ENCODE assay signal across 8 cellular contexts in the genomic region with DNA sequence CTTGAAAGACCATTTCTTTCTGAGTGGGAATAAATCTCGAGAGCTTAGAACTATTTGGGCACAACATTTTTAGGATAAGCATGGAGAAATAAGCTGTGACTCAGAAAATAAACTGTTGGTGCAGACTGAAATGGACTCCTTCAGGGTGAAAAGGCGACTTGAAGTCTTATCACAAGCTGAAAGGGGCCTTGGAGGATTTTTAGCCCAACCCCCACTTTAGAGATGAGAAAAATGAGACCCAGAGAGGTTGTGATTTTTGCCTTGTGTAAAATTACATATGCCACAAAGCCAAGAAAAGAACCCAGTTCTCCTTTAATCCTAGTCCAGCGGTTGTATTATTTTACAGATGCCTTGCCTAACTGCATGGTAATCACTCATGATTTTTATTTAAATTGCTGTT. TPM values are rescaled to one million over a fixed set of nuclear protein-coding genes. Genes with fewer than 3 reads are reported as not detected.
DNase-seq lines count a peak whose midpoint lies in the region; ATAC-seq and TF ChIP-seq lines count a peak whose summit lies in the region.

No MANE protein-coding gene starts in this region.

- H3K4me3 Mint-ChIP-seq in activated CD8-positive, alpha-beta T cell treated with anti-CD3 and anti-CD28 coated beads, Interleukin-2, amount 10 ng/mL, durations not matched to agents 7 days and 5 days = peak overlapping the region; percentile 93

- peaks cover 54% of the 10 kb centered on the region for H3K4me1 Mint-ChIP-seq in activated CD8-positive, alpha-beta T cell treated with anti-CD3 and anti-CD28 coated beads, Interleukin-2, amount 10 ng/mL, durations not matched to agents 7 days and 5 days (ENCODE audit: low read depth)

- no peaks in the 10 kb centered on the region for H3K9me3 Mint-ChIP-seq in activated CD8-positive, alpha-beta T cell treated with anti-CD3 and anti-CD28 coated beads, Interleukin-2, amount 10 ng/mL, durations not matched to agents 7 days and 5 days (ENCODE audit: insufficient read depth)

- no peak for TF ChIP-seq POLR2A in thyroid gland (IDR thresholded peaks at IDR 0.05)

- H3K27me3 Mint-ChIP-seq in activated CD8-positive, alpha-beta T cell treated with anti-CD3 and anti-CD28 coated beads, Interleukin-2, amount 10 ng/mL, durations not matched to agents 7 days and 5 days (ENCODE audit: low read depth) = no peaks in the 10 kb centered on the region

- H3K36me3 ChIP-seq in HAP-1 (replicated peaks) (no peaks in the 10 kb centered on the region), thyroid gland (no peaks in the 10 kb centered on the region)

- peaks cover 32% of the 10 kb centered on the region for H3K36me3 Mint-ChIP-seq in activated CD8-positive, alpha-beta T cell treated with anti-CD3 and anti-CD28 coated beads, Interleukin-2, amount 10 ng/mL, durations not matched to agents 7 days and 5 days (ENCODE audit: low read depth)

- no peak for TF ChIP-seq CTCF in AG04449 (IDR thresholded peaks at IDR 0.05; ENCODE audit: insufficient read depth, low read length, missing control alignments)
- TF ChIP-seq CTCF in thyroid gland (IDR thresholded peaks at IDR 0.05) = no peak

- intact Hi-C loops in thyroid gland (cut with DNase I) = loop anchor here (5.0 to 10.0 kb wide), 2 partner anchors 83 to 141 kb away; a partner anchor contains a TSS

- H3K9me3 ChIP-seq in HAP-1 (no peaks in the 10 kb centered on the region), iPS-18c (ENCODE audit: control insufficient read depth, insufficient read depth, low read length) (no peaks in the 10 kb centered on the region), thyroid gland (no peaks in the 10 kb centered on the region)

- H3K4me1 ChIP-seq in HAP-1 (peaks cover 10% of the 10 kb centered on the region), thyroid gland (peaks cover 10 to 17% of the 10 kb centered on the region in 2 donors)

- H3K27ac Mint-ChIP-seq in activated CD8-positive, alpha-beta T cell treated with anti-CD3 and anti-CD28 coated beads, Interleukin-2, amount 10 ng/mL, durations not matched to agents 7 days and 5 days = peak overlapping the region; percentile 90

- H3K27ac ChIP-seq in thyroid gland = peak overlapping the region; percentile 97 to 100 (median 100)

- peak overlapping the region; percentile 82 for H3K4me3 ChIP-seq in AG04449 (ENCODE audit: low read depth, low read length)
- peak overlapping the region; percentile 72 for H3K4me3 ChIP-seq in HAP-1
- H3K4me3 ChIP-seq in iPS-18c (ENCODE audit: insufficient read depth, low read depth, low read length) = peak overlapping the region; percentile 54
- H3K4me3 ChIP-seq in thyroid gland (replicated peaks in 1 of 3) = peak overlapping the region in 2 of 3 donors; percentile 93 to 95

- CTCF ChIA-PET in AG04449 (lab: Yijun Ruan, JAX) = interaction anchor here (1.1 to 5.6 kb wide), 3 partner anchors 8 to 139 kb away, joined by 4 to 50 read pairs (median 6); a partner anchor contains a TSS
- CTCF ChIA-PET in activated CD8-positive, alpha-beta T cell treated with anti-CD3 and anti-CD28 coated beads, Interleukin-2, amount 10 ng/mL, durations not matched to agents 7 days and 5 days (lab: Charles Lee) = interaction anchor here (0.7 to 1.9 kb wide), 8 partner anchors 8 to 566 kb away, joined by 3 to 9 read pairs (median 5); a partner anchor contains a TSS

- no peak for DNase-seq in AG04449 (ENCODE audit: low read depth, low spot score)
- peak; percentile 57 to 83 for DNase-seq in HAP-1 (ENCODE audit: low spot score in 2 of 2)
- DNase-seq in activated CD8-positive, alpha-beta T cell treated with anti-CD3 and anti-CD28 coated beads, Interleukin-2, amount 10 ng/mL, durations not matched to agents 7 days and 5 days = no peak
- no peak for DNase-seq in thyroid gland
- DNase-seq in amygdala (lab: John Stamatoyannopoulos, UW) = no peak

- POLR2A ChIA-PET in AG04449 (lab: Yijun Ruan, JAX) = no interaction called here
- POLR2A ChIA-PET in activated CD8-positive, alpha-beta T cell treated with anti-CD3 and anti-CD28 coated beads, Interleukin-2, amount 10 ng/mL, durations not matched to agents 7 days and 5 days (lab: Charles Lee) = interaction anchor here (0.7 to 3.2 kb wide), 3 partner anchors 22 to 145 kb away, joined by 4 to 31 read pairs (median 5); no protein-coding TSS in a partner anchor

- H3K27me3 ChIP-seq in HAP-1 (ENCODE audit: low read depth) (no peaks in the 10 kb centered on the region), thyroid gland (no peaks in the 10 kb centered on the region)

- in situ Hi-C loops in HAP-1 (cut with MboI; ENCODE audit: low sequenced_read_pairs) = no loop called here

- whole genome bisulfite sequencing in thyroid gland, 2 donors = 49 to 77% methylated on average over 3 of the region's 3 CpGs

- no peak for ATAC-seq in activated CD8-positive, alpha-beta T cell treated with anti-CD3 and anti-CD28 coated beads, Interleukin-2, amount 10 ng/mL, durations not matched to agents 7 days and 5 days
- ATAC-seq in GM19328 (IDR thresholded peaks at IDR 0.05; ENCODE audit: unreplicated experiment) (no peak), HG03378 (IDR thresholded peaks at IDR 0.05; ENCODE audit: unreplicated experiment) (no peak)

RNA-seq across cellular contexts. Expression of a gene that starts 1.5 kb away (rescaled TPM):
- total RNA-seq in activated CD8-positive, alpha-beta T cell treated with anti-CD3 and anti-CD28 coated beads, Interleukin-2, amount 10 ng/mL, durations not matched to agents 7 days and 5 days = 100 to 1,000 TPM; 108 to 122 TPM
- total RNA-seq in thyroid gland = 10 to 100 TPM; 55.1 to 94.1 (median 64.7) TPM

Comparison
In these comparisons a context has a peak if more than half of its experiments do, and no peak if none do; other contexts are left out.
1. DNase-seq: peak in HAP-1 (2 of 2); none in AG04449 (single experiment), activated CD8-positive, alpha-beta T cell treated with anti-CD3 and anti-CD28 coated beads, Interleukin-2, amount 10 ng/mL, durations not matched to agents 7 days and 5 days (single experiment), thyroid gland (0 of 2) and amygdala (0 of 56).
2. Peak in every context shown above with its lines, with median percentiles within 50 percentile points of each other: H3K4me3 ChIP-seq.